ENCODE assay signal across 16 cellular contexts in genomic region chr16:78288915-78289314, GRCh38.
"Had no signal": no experiment of that assay in that cellular context is flagged by ENCODE, and none has a peak within 500 bp of the region (broad histone marks: within the 10 kb centered on the region; RNA-seq: fewer than 3 reads in every experiment).

No MANE protein-coding gene starts in this region.

- H3K27ac Mint-ChIP-seq: activated CD8-positive, alpha-beta T cell treated with anti-CD3 and anti-CD28 coated beads for 36 hours; activated naive CD4-positive, alpha-beta T cell treated with anti-CD3 and anti-CD28 coated beads for 36 hours; activated T-cell treated with anti-CD3 and anti-CD28 coated beads, Interleukin-2, amount 50 U/mL, for 24 hours; effector memory CD8-positive, alpha-beta T cell; mesothelial cell of epicardium; stimulated activated memory B cell treated with anti-CD40 and anti-IgM and Interleukin-4, amounts not matched to agents 10 μg/mL and 1 μg/mL and 100 μg/mL, for 72 hours; T-helper 2 cell treated with Interferon-gamma antibody and Interleukin-4, amounts not matched to agents 5 μg/mL and 100 μg/mL, for 36 hours; WTC11 had no signal

- H3K27ac ChIP-seq: esophagus squamous epithelium, sigmoid colon had no signal

- DNase-seq: activated CD4-positive, alpha-beta T cell treated with anti-CD3 and anti-CD28 coated beads for 4 hours; activated CD8-positive, alpha-beta T cell treated with anti-CD3 and anti-CD28 coated beads for 36 hours; activated naive CD4-positive, alpha-beta T cell treated with anti-CD3 and anti-CD28 coated beads for 36 hours; activated T-cell treated with anti-CD3 and anti-CD28 coated beads, Interleukin-2, amount 50 U/mL, for 24 hours; dermis blood vessel endothelial cell; effector memory CD8-positive, alpha-beta T cell; esophagus squamous epithelium; sigmoid colon; SK-N-SH; stimulated activated CD4-positive, alpha-beta T cell treated with anti-CD3 and anti-CD28 coated beads, Interleukin-4, amount 100 ng/mL, for 4 hours had no signal

- H3K27me3 Mint-ChIP-seq: activated CD8-positive, alpha-beta T cell treated with anti-CD3 and anti-CD28 coated beads for 36 hours; activated T-cell treated with anti-CD3 and anti-CD28 coated beads, Interleukin-2, amount 50 U/mL, for 24 hours; effector memory CD8-positive, alpha-beta T cell; stimulated activated memory B cell treated with anti-CD40 and anti-IgM and Interleukin-4, amounts not matched to agents 10 μg/mL and 1 μg/mL and 100 μg/mL, for 72 hours had no signal

- ATAC-seq: activated CD8-positive, alpha-beta T cell treated with anti-CD3 and anti-CD28 coated beads for 36 hours; effector memory CD8-positive, alpha-beta T cell; stimulated activated memory B cell treated with anti-CD40 and anti-IgM and Interleukin-4, amounts not matched to agents 10 μg/mL and 1 μg/mL and 100 μg/mL, for 72 hours had no signal

- H3K4me3 ChIP-seq: esophagus squamous epithelium, sigmoid colon had no signal

- H3K9me3 Mint-ChIP-seq: activated CD8-positive, alpha-beta T cell treated with anti-CD3 and anti-CD28 coated beads for 36 hours; activated naive CD4-positive, alpha-beta T cell treated with anti-CD3 and anti-CD28 coated beads for 36 hours; activated T-cell treated with anti-CD3 and anti-CD28 coated beads, Interleukin-2, amount 50 U/mL, for 24 hours; effector memory CD8-positive, alpha-beta T cell; mesothelial cell of epicardium; stimulated activated memory B cell treated with anti-CD40 and anti-IgM and Interleukin-4, amounts not matched to agents 10 μg/mL and 1 μg/mL and 100 μg/mL, for 72 hours; T-helper 2 cell treated with Interferon-gamma antibody and Interleukin-4, amounts not matched to agents 5 μg/mL and 100 μg/mL, for 36 hours; WTC11 had no signal

- H3K36me3 Mint-ChIP-seq: mesothelial cell of epicardium, WTC11 had no signal

- H3K4me3 Mint-ChIP-seq: activated CD8-positive, alpha-beta T cell treated with anti-CD3 and anti-CD28 coated beads for 36 hours; activated naive CD4-positive, alpha-beta T cell treated with anti-CD3 and anti-CD28 coated beads for 36 hours; activated T-cell treated with anti-CD3 and anti-CD28 coated beads, Interleukin-2, amount 50 U/mL, for 24 hours; effector memory CD8-positive, alpha-beta T cell; mesothelial cell of epicardium; stimulated activated memory B cell treated with anti-CD40 and anti-IgM and Interleukin-4, amounts not matched to agents 10 μg/mL and 1 μg/mL and 100 μg/mL, for 72 hours; T-helper 2 cell treated with Interferon-gamma antibody and Interleukin-4, amounts not matched to agents 5 μg/mL and 100 μg/mL, for 36 hours; WTC11 had no signal

- FAIRE-seq: TTC549, urothelium cell line had no signal

- H3K4me1 Mint-ChIP-seq: stimulated activated memory B cell treated with anti-CD40 and anti-IgM and Interleukin-4, amounts not matched to agents 10 μg/mL and 1 μg/mL and 100 μg/mL, for 72 hours had no signal
